Comparison of ENCODE assay signal across 8 cellular contexts in the genomic region with DNA sequence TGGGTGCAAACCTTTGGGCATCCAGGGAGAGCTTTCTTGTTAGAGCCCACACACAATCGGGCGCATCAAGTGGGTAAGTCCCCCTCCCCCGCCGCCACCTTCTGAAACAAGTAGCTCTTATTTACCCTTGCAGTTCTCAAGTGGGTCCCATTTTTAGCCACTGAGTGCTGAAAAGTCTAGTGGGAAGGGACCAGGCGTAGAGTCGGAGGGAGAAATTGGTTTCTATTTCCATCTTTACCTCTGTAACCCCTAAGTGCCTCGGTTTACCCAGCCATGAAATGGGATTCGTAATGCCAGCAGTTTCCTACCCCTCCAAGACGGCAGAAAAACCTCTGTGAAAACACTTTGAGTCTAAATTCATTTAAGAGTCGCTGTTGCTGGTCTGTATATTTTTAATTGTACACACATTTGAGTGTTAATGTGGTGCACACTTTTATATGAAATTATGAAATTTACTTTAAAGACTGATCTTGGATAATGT. TPM values are rescaled to one million over a fixed set of nuclear protein-coding genes. Genes with fewer than 3 reads are reported as not detected.
DNase-seq lines count a peak whose midpoint lies in the region; ATAC-seq lines count a peak whose summit lies in the region.

No MANE protein-coding gene starts in this region.

- H3K27me3 Mint-ChIP-seq in activated naive CD8-positive, alpha-beta T cell treated with anti-CD3 and anti-CD28 coated beads, Interleukin-2, amount 10 ng/mL, durations not matched to agents 7 days and 5 days, result peaks cover 53% of the 10 kb centered on the region

- in situ Hi-C loops in ACHN (cut with HindIII; ENCODE audit: low pct_ligation_motif_present, low pct_unique_long_range_greater_than_20kb, low sequenced_read_pairs), result no loop called here

- no peaks in the 10 kb centered on the region for H3K9me3 ChIP-seq in iPS-18a (ENCODE audit: control insufficient read depth, low read depth, low read length)

- H3K27ac ChIP-seq in iPS-18a (ENCODE audit: low read length), result no peak overlapping the region

- H3K36me3 Mint-ChIP-seq in activated naive CD8-positive, alpha-beta T cell treated with anti-CD3 and anti-CD28 coated beads, Interleukin-2, amount 10 ng/mL, durations not matched to agents 7 days and 5 days, result no peaks in the 10 kb centered on the region

- ATAC-seq in HG02588 (IDR thresholded peaks at IDR 0.05; ENCODE audit: unreplicated experiment) (peak; percentile 9), GM21360 (IDR thresholded peaks at IDR 0.05; ENCODE audit: unreplicated experiment) (no peak), HG02870 (IDR thresholded peaks at IDR 0.05; ENCODE audit: unreplicated experiment) (no peak)
- no peak for ATAC-seq in activated naive CD8-positive, alpha-beta T cell treated with anti-CD3 and anti-CD28 coated beads, Interleukin-2, amount 10 ng/mL, durations not matched to agents 7 days and 5 days (ENCODE audit: low read depth)

- H3K27ac Mint-ChIP-seq in activated naive CD8-positive, alpha-beta T cell treated with anti-CD3 and anti-CD28 coated beads, Interleukin-2, amount 10 ng/mL, durations not matched to agents 7 days and 5 days, result no peak overlapping the region

- no peak overlapping the region for H3K9ac ChIP-seq in iPS-18a (ENCODE audit: low read length)

- peak; percentile 20 for DNase-seq in ACHN
- DNase-seq in activated naive CD8-positive, alpha-beta T cell treated with anti-CD3 and anti-CD28 coated beads, Interleukin-2, amount 10 ng/mL, durations not matched to agents 7 days and 5 days, result no peak
- DNase-seq in stimulated activated CD4-positive, alpha-beta T cell treated with anti-CD3 and anti-CD28 coated beads, Interleukin-1b, Interleukin-23, amount 100 ng/mL, for 48 hours, result peak; percentile 2
- no peak for DNase-seq in cortex of kidney (lab: John Stamatoyannopoulos, UW)

- H3K4me3 Mint-ChIP-seq in activated naive CD8-positive, alpha-beta T cell treated with anti-CD3 and anti-CD28 coated beads, Interleukin-2, amount 10 ng/mL, durations not matched to agents 7 days and 5 days, result peak overlapping the region; percentile 70

- no peaks in the 10 kb centered on the region for H3K9me3 Mint-ChIP-seq in activated naive CD8-positive, alpha-beta T cell treated with anti-CD3 and anti-CD28 coated beads, Interleukin-2, amount 10 ng/mL, durations not matched to agents 7 days and 5 days

- H3K36me3 ChIP-seq in iPS-18a (ENCODE audit: control insufficient read depth, low read depth, low read length), result no peaks in the 10 kb centered on the region

- H3K27me3 ChIP-seq in iPS-18a (ENCODE audit: control insufficient read depth, insufficient read depth, low read length), result peaks cover 11% of the 10 kb centered on the region

- peak overlapping the region; percentile 89 for H3K4me3 ChIP-seq in iPS-18a (ENCODE audit: low read length)

- H3K4me1 ChIP-seq in iPS-18a (ENCODE audit: control insufficient read depth, low read depth, low read length), result no peaks in the 10 kb centered on the region

- peaks cover 8% of the 10 kb centered on the region for H3K4me1 Mint-ChIP-seq in activated naive CD8-positive, alpha-beta T cell treated with anti-CD3 and anti-CD28 coated beads, Interleukin-2, amount 10 ng/mL, durations not matched to agents 7 days and 5 days

- POLR2A ChIA-PET in activated naive CD8-positive, alpha-beta T cell treated with anti-CD3 and anti-CD28 coated beads, Interleukin-2, amount 10 ng/mL, durations not matched to agents 7 days and 5 days (lab: Charles Lee), result interaction anchor here (0.9 kb wide), 1 partner anchor 116 kb away, joined by 3 read pairs; the partner anchor contains the start of gene RWDD3

RNA-seq across cellular contexts. Expression of gene TLCD4, which starts 0.9 kb away (rescaled TPM):
- total RNA-seq in activated naive CD8-positive, alpha-beta T cell treated with anti-CD3 and anti-CD28 coated beads, Interleukin-2, amount 10 ng/mL, durations not matched to agents 7 days and 5 days, result under 1 TPM; 0.03 to 0.06 TPM

RNA-seq across cellular contexts. Expression of gene ALG14, which starts 45.3 kb away (rescaled TPM):
- total RNA-seq in activated naive CD8-positive, alpha-beta T cell treated with anti-CD3 and anti-CD28 coated beads, Interleukin-2, amount 10 ng/mL, durations not matched to agents 7 days and 5 days, result 1 to 10 TPM; 1.8 to 2.1 TPM

Comparison
In these comparisons a context has a peak if more than half of its experiments do, and no peak if none do; other contexts are left out.
1. DNase-seq: peak in ACHN (single experiment) and stimulated activated CD4-positive, alpha-beta T cell treated with anti-CD3 and anti-CD28 coated beads, Interleukin-1b, Interleukin-23, amount 100 ng/mL, for 48 hours (single experiment); none in activated naive CD8-positive, alpha-beta T cell treated with anti-CD3 and anti-CD28 coated beads, Interleukin-2, amount 10 ng/mL, durations not matched to agents 7 days and 5 days (single experiment) and cortex of kidney (single experiment).